ENCODE assay signal across 8 cellular contexts in the genomic region with DNA sequence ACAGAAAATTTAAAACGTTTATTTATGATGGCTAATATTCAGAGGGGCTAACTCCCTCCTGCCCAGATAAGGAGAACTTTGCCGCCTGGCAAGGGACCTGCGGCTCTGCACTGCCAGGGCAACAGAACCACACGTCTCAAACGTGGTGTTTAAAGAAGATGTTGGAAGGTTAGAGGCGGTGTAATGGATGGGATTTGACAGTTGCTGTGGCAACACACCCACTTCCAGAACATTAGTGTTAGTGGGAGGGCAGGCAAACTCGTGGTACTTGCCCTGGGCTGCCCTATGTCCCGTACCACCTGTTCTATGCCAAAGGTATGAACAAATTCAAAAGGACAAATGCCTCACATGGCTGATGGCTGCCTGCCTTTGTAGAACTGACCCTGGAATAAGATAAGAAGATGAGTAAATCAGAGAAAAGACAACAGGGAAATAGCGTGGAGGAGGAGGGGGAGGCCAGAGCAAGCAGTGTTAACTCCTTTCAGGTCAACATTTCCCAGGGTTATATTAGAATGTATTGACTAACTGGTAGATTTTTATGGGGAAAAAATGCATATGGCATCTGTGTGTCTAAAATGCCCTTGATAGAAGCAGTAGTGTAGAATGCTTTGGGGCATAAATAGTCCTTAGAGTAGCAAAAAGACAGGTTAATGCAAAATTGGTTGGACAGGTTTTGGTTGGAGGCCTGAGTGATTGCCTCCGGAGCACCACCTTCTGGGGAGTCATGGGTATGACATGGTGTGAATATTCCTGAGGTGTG. TPM values are rescaled to one million over a fixed set of nuclear protein-coding genes. Genes with fewer than 3 reads are reported as not detected.
DNase-seq lines count a peak whose midpoint lies in the region; ATAC-seq and TF ChIP-seq lines count a peak whose summit lies in the region.

No MANE protein-coding gene starts in this region.

- H3K27ac ChIP-seq in colonic mucosa, result no peak overlapping the region
- no peak overlapping the region for H3K27ac ChIP-seq in lower lobe of right lung

- no peaks in the 10 kb centered on the region for H3K9me3 Mint-ChIP-seq in activated CD4-positive, alpha-beta T cell treated with anti-CD3 and anti-CD28 coated beads for 36 hours (ENCODE audit: low read depth)

- H3K36me3 Mint-ChIP-seq in activated CD4-positive, alpha-beta T cell treated with anti-CD3 and anti-CD28 coated beads for 36 hours (ENCODE audit: low read depth), result no peaks in the 10 kb centered on the region

- H3K27ac Mint-ChIP-seq in activated CD4-positive, alpha-beta T cell treated with anti-CD3 and anti-CD28 coated beads for 36 hours, result no peak overlapping the region

- POLR2A ChIA-PET in activated CD4-positive, alpha-beta T cell treated with anti-CD3 and anti-CD28 coated beads for 36 hours (lab: Charles Lee), result no interaction called here

- H3K27me3 ChIP-seq in colonic mucosa, result no peaks in the 10 kb centered on the region
- no peaks in the 10 kb centered on the region for H3K27me3 ChIP-seq in lower lobe of right lung (ENCODE audit: low read depth)

- H3K36me3 ChIP-seq in colonic mucosa (no peaks in the 10 kb centered on the region), lower lobe of right lung (no peaks in the 10 kb centered on the region)

- H3K4me1 Mint-ChIP-seq in activated CD4-positive, alpha-beta T cell treated with anti-CD3 and anti-CD28 coated beads for 36 hours, result no peaks in the 10 kb centered on the region

- H3K4me3 ChIP-seq in colonic mucosa (no peak overlapping the region), lower lobe of right lung (no peak overlapping the region)

- peak; percentile 85 for ATAC-seq in GM18502 (IDR thresholded peaks at IDR 0.05; ENCODE audit: poor library complexity, unreplicated experiment)
- ATAC-seq in HG03064 (IDR thresholded peaks at IDR 0.05; ENCODE audit: low read depth, unreplicated experiment), result peak; percentile 67
- ATAC-seq in activated CD4-positive, alpha-beta T cell treated with anti-CD3 and anti-CD28 coated beads for 36 hours, result peak; percentile 78
- peak; percentile 87 for ATAC-seq in lower lobe of right lung

- H3K9ac ChIP-seq in colonic mucosa (ENCODE audit: low read depth in 2 of 2, low read length in 2 of 2), result no peak overlapping the region

- H3K4me3 Mint-ChIP-seq in activated CD4-positive, alpha-beta T cell treated with anti-CD3 and anti-CD28 coated beads for 36 hours, result no peak overlapping the region

- DNase-seq in A172 (ENCODE audit: low spot score) (peak; percentile 51), NCI-H2171 (lab: John Stamatoyannopoulos, UW) (peak; percentile 25), colonic mucosa (peak; percentile 57), lower lobe of right lung (no peak)
- DNase-seq in activated CD4-positive, alpha-beta T cell treated with anti-CD3 and anti-CD28 coated beads for 36 hours, result peak; percentile 72
- peak; percentile 16 for DNase-seq in stimulated activated CD8-positive, alpha-beta memory T cell treated with anti-CD3 and anti-CD28 coated beads, Interleukin-4, amount 100 ng/mL, for 24 hours (ENCODE audit: low read depth)

- intact Hi-C loops in activated CD4-positive, alpha-beta T cell treated with anti-CD3 and anti-CD28 coated beads for 36 hours (cut with DNase I, micrococcal nuclease), result loop anchor here (1.0 to 5.0 kb wide), 2 partner anchors 243 to 302 kb away; no protein-coding TSS in a partner anchor
- intact Hi-C loops in colonic mucosa (cut with DNase I), result loop anchor here (5.0 to 10.0 kb wide), 3 partner anchors 49 to 303 kb away; no protein-coding TSS in a partner anchor
- intact Hi-C loops in lower lobe of right lung (cut with DNase I), result no loop called here

- H3K4me1 ChIP-seq in colonic mucosa (no peaks in the 10 kb centered on the region), lower lobe of right lung (peaks cover 7% of the 10 kb centered on the region)

- peaks cover 2% of the 10 kb centered on the region for H3K27me3 Mint-ChIP-seq in activated CD4-positive, alpha-beta T cell treated with anti-CD3 and anti-CD28 coated beads for 36 hours

- H3K9me3 ChIP-seq in colonic mucosa, result no peaks in the 10 kb centered on the region
- H3K9me3 ChIP-seq in lower lobe of right lung, result no peaks in the 10 kb centered on the region

- TF ChIP-seq CTCF in colonic mucosa (IDR thresholded peaks at IDR 0.05) (peak; percentile 83), lower lobe of right lung (IDR thresholded peaks at IDR 0.05) (peak; percentile 80)

- CTCF ChIA-PET in activated CD4-positive, alpha-beta T cell treated with anti-CD3 and anti-CD28 coated beads for 36 hours (lab: Charles Lee), result interaction anchor here (0.6 to 3.0 kb wide), 4 partner anchors 11 to 474 kb away, joined by 3 to 20 read pairs (median 8); no protein-coding TSS in a partner anchor

RNA-seq across cellular contexts. Expression of a gene that starts 30.8 kb away (rescaled TPM):
- 0.12 TPM in 1 of 2 replicates, not detected in the other for total RNA-seq in A172 (2014; rRNA removed; shearing (Covaris generic))
- 1 to 10 TPM in 1 of 2 experiments, under 1 TPM in 1; 0.95 to 1.0 TPM for total RNA-seq in activated CD4-positive, alpha-beta T cell treated with anti-CD3 and anti-CD28 coated beads for 36 hours
- total RNA-seq in colonic mucosa, result 1 to 10 TPM in 1 of 2 donors, under 1 TPM in 1; 0.69 to 3.0 TPM
- 29.4 TPM for total RNA-seq in lower lobe of right lung
